In the genomic region with DNA sequence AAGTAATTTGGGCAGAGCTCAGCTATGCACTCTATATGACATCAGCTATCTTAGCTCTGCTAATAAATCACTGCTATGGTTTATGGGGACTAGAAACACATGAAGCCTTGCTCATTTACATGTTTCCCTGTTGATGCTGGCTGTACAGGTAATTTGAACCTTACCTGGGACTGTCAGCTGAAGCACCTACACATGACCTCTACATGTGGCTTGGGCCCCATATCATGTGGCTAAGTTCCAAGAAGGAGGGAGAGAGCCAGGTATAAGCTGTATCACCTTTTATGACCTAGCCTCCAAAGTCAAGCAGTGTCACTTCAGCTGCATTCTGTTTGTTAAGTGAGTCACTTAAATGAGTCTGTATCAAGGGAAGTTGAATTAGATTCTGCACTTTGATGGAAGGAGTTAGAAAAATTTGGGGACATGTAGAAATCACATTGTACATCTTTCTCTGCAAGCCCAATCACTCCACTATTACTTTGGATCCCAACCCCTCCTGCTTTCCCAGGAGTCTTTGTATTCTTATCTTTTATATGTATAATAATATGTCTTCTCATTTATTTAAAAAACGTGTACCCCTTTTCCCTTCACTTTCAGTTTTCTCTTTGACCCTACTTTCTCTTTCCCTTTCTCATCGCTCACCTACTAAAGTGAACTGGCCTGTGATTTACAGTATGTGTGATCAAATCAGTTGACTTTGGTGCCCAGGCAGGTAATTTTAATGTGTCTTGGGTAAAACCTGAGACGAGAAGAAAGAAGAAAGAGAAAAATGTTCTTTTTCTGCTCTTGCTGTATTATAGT, we compare ENCODE assay signal across 1 cellular context.
TF ChIP-seq lines count a peak whose summit lies in the region.

No MANE protein-coding gene starts in this region.

TF ChIP-seq in A549, 52 proteins besides CTCF, POLR2A, EP300 and RAD21 (continued from another document):
- TF ChIP-seq TFCP2L1 (CRISPR knock-in tag; IDR thresholded peaks at IDR 0.05) (no peak), FOSB (CRISPR knock-in tag; IDR thresholded peaks at IDR 0.05) (no peak), CBX2 (IDR thresholded peaks at IDR 0.05; ENCODE audit: borderline replicate concordance, low read depth) (no peak), TP53 (CRISPR knock-in tag; IDR thresholded peaks at IDR 0.05) (no peak), ZFP36 (IDR thresholded peaks at IDR 0.05; ENCODE audit: borderline replicate concordance, partially characterized antibody) (no peak), RCOR1 (IDR thresholded peaks at IDR 0.05; ENCODE audit: low read depth, low read length) (no peak), GATA3 (IDR thresholded peaks at IDR 0.05; ENCODE audit: borderline replicate concordance) (no peak), POLR2AphosphoS2 (conservative IDR thresholded peaks at IDR 0.05; ENCODE audit: low read length) (no peak), CEBPB (IDR thresholded peaks at IDR 0.05) (no peak), HEYL (CRISPR knock-in tag; IDR thresholded peaks at IDR 0.05) (no peak)
- TF ChIP-seq, protein P1, sequence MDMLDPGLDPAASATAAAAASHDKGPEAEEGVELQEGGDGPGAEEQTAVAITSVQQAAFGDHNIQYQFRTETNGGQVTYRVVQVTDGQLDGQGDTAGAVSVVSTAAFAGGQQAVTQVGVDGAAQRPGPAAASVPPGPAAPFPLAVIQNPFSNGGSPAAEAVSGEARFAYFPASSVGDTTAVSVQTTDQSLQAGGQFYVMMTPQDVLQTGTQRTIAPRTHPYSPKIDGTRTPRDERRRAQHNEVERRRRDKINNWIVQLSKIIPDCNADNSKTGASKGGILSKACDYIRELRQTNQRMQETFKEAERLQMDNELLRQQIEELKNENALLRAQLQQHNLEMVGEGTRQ (IDR thresholded peaks at IDR 0.05) = no peak
TF ChIP-seq in A549: peak in this region for 0.
